10 cellular contexts compared by ENCODE assay signal in the genomic region with DNA sequence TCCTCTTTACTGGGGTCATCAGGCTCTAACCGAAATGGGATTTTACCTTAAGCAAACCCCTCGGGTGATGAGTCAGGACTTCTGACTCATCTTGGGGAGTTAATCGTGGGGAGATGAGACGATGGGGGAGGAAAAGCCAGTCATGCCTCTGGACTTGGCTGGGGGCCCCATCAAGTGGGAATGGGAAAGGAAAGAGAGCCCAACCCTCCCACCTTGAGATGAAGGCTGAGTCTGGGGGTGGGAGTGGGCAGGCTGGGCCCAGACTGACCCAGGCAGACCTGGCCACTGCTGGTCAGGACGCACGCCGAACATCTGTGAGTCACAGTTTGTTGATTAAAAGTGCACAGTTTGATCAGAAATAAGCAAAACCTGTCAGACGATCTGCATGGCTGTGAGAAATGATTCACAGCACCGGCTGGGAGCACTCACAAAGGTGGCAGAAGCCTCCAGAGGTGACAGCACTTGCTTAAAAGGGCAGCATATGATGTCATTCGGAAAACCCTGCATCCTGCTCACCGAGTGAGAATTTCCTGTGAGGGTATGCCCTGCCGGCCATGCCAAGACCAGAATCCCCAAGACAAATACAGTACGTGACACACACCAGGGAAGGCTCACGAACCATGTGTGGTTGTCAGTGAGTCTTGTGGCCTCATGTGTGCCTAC. TPM values are rescaled to one million over a fixed set of nuclear protein-coding genes. Genes with fewer than 3 reads are reported as not detected.
DNase-seq lines count a peak whose midpoint lies in the region; ATAC-seq and TF ChIP-seq lines count a peak whose summit lies in the region.
"Had no signal": no experiment of that assay in that cellular context is flagged by ENCODE, and none has a peak within 500 bp of the region (broad histone marks: within the 10 kb centered on the region; RNA-seq: fewer than 3 reads in every experiment).

No MANE protein-coding gene starts in this region.

- no peak overlapping the region for H3K4me3 ChIP-seq in lower lobe of right lung
- no peak overlapping the region for H3K4me3 ChIP-seq in tibial artery
- H3K4me3 ChIP-seq: right lobe of liver, SK-N-MC had no signal

- intact Hi-C loops in lower lobe of right lung (cut with DNase I) (no loop called here), tibial artery (cut with DNase I; ENCODE audit: low total_unique reads) (loop anchor here (10.0 kb wide), 1 partner anchor 61 kb away; no protein-coding TSS in a partner anchor)

- H3K4me1 ChIP-seq in lower lobe of right lung (peaks cover 16% of the 10 kb centered on the region), tibial artery (peaks cover 0 to 33% (median 15%) of the 10 kb centered on the region in 4 donors)
- H3K4me1 ChIP-seq: right lobe of liver had no signal

- H3K9me3 ChIP-seq in lower lobe of right lung (no peaks in the 10 kb centered on the region), tibial artery (no peaks in the 10 kb centered on the region)
- H3K9me3 ChIP-seq: right lobe of liver had no signal

- peak; percentile 97 for DNase-seq in EH (ENCODE audit: low read depth)
- DNase-seq in activated T-helper 9 cell treated with anti-CD3 and anti-CD28 coated beads, Interleukin-2, amount 50 U/mL, for 16 hours (ENCODE audit: low read depth) = peak; percentile 21
- peak; percentile 34 for DNase-seq in lower lobe of right lung
- DNase-seq in tibial artery = no peak
- no peak for DNase-seq in medulla oblongata (ENCODE audit: extremely low spot score)
- no peak for DNase-seq in SHP77 treated with DMSO at 0.1 percent for 48 hours (lab: John Stamatoyannopoulos, UW)
- DNase-seq: right lobe of liver had no signal

- H3K36me3 ChIP-seq in lower lobe of right lung (peaks cover 37% of the 10 kb centered on the region), tibial artery (peaks cover 7 to 21% (median 15%) of the 10 kb centered on the region in 3 donors)

- TF ChIP-seq CTCF in lower lobe of right lung (IDR thresholded peaks at IDR 0.05) (no peak), tibial artery (IDR thresholded peaks at IDR 0.05) (no peak)

- H3K27ac ChIP-seq in lower lobe of right lung (no peak overlapping the region), tibial artery (peak overlapping the region; percentile 42 to 54)
- H3K27ac ChIP-seq: right lobe of liver, SK-N-MC had no signal

- peak; percentile 71 for ATAC-seq in GM21367 (IDR thresholded peaks at IDR 0.05; ENCODE audit: unreplicated experiment)
- peak; percentile 66 for ATAC-seq in HG03558 (IDR thresholded peaks at IDR 0.05; ENCODE audit: extremely low read depth, unreplicated experiment)
- ATAC-seq in lower lobe of right lung = peak; percentile 4 to 13

- no peaks in the 10 kb centered on the region for H3K27me3 ChIP-seq in lower lobe of right lung (ENCODE audit: low read depth)
- no peaks in the 10 kb centered on the region for H3K27me3 ChIP-seq in tibial artery
- H3K27me3 ChIP-seq: right lobe of liver had no signal

RNA-seq across cellular contexts. Expression of gene SLC25A51, which starts 50.0 kb away (rescaled TPM):
- total RNA-seq in lower lobe of right lung = 23.8 TPM

Comparison
In these comparisons a context has a peak if more than half of its experiments do, and no peak if none do; other contexts are left out.
1. DNase-seq: peak in EH (single experiment), activated T-helper 9 cell treated with anti-CD3 and anti-CD28 coated beads, Interleukin-2, amount 50 U/mL, for 16 hours (single experiment) and lower lobe of right lung (single experiment); none in tibial artery (0 of 2), medulla oblongata (single experiment) and SHP77 treated with DMSO at 0.1 percent for 48 hours (single experiment).
2. ATAC-seq: peak in every context shown above with its lines; median percentile 71 in GM21367; 66 in HG03558; 8 in lower lobe of right lung.